16 cellular contexts compared by ENCODE assay signal in the genomic region with DNA sequence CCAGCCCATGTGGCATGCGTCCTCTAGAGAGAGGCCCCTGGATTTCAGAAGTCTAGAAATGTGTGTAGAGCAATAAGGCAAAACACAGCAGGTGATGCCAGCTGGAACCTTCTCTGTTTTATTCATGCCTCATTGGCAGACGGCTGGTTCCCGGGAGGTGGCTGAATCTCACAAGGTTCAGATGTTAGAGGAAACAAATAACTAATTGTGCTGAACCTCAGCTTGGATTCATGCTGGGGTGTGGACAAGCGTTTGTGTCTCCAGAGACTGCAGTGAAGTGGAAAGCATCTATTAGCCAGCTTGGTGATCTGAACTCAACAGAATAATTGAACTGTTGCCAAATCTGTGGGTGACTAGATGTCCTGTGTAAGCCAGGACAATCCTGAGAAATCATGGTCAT.
A peak's percentile ranks its signal among the peaks of the same experiment; 100 is the strongest.
DNase-seq lines count a peak whose midpoint lies in the region; ATAC-seq and TF ChIP-seq lines count a peak whose summit lies in the region.
"Had no signal": no experiment of that assay in that cellular context is flagged by ENCODE, and none has a peak within 500 bp of the region (broad histone marks: within the 10 kb centered on the region; RNA-seq: fewer than 3 reads in every experiment).

No MANE protein-coding gene starts in this region.

- no peak overlapping the region for H2BK5ac ChIP-seq in mesenchymal stem cell (ENCODE audit: low read depth, low read length, poor library complexity, severe bottlenecking)

- no peaks in the 10 kb centered on the region for H3K4me1 Mint-ChIP-seq in osteocyte (ENCODE audit: unreplicated experiment)
- H3K4me1 Mint-ChIP-seq: activated naive CD4-positive, alpha-beta T cell treated with anti-CD3 and anti-CD28 coated beads, Interleukin-2, amount 50 U/mL, for 24 hours; natural killer cell had no signal

- H3K27ac ChIP-seq in mesenchymal stem cell (ENCODE audit: low read length, poor library complexity, severe bottlenecking): no peak overlapping the region
- H3K27ac ChIP-seq: C4-2B, cardiac muscle cell, SJSA1, stomach, VCaP had no signal

- no peak overlapping the region for H3K14ac ChIP-seq in mesenchymal stem cell (ENCODE audit: low read length in 2 of 2)

- H3K9me3 Mint-ChIP-seq in osteocyte (ENCODE audit: unreplicated experiment): no peaks in the 10 kb centered on the region
- H3K9me3 Mint-ChIP-seq: activated naive CD4-positive, alpha-beta T cell treated with anti-CD3 and anti-CD28 coated beads, Interleukin-2, amount 50 U/mL, for 24 hours; natural killer cell had no signal

- no peak overlapping the region for H3K4me2 ChIP-seq in mesenchymal stem cell (ENCODE audit: low read length, poor library complexity, severe bottlenecking)

- H2AK5ac ChIP-seq in mesenchymal stem cell (ENCODE audit: low read length, severe bottlenecking): no peak overlapping the region

- no peaks in the 10 kb centered on the region for H3K36me3 ChIP-seq in mesenchymal stem cell (ENCODE audit: control insufficient read depth in 1 of 2, insufficient read depth in 2 of 2, low read depth in 1 of 2, low read length in 2 of 2)
- H3K36me3 ChIP-seq: cardiac muscle cell, SJSA1, stomach had no signal

- no peaks in the 10 kb centered on the region for H3K9me3 ChIP-seq in mesenchymal stem cell (ENCODE audit: control insufficient read depth, low read length)
- H3K9me3 ChIP-seq: SJSA1, stomach had no signal

- ATAC-seq in GM19463 (IDR thresholded peaks at IDR 0.05; ENCODE audit: unreplicated experiment): no peak
- no peak for ATAC-seq in GM19455 (IDR thresholded peaks at IDR 0.05; ENCODE audit: unreplicated experiment)
- ATAC-seq: natural killer cell had no signal

- no peak overlapping the region for H3K4ac ChIP-seq in mesenchymal stem cell (ENCODE audit: low read depth in 1 of 2, low read length in 2 of 2)

- H3K27ac Mint-ChIP-seq in osteocyte (ENCODE audit: unreplicated experiment): no peak overlapping the region
- H3K27ac Mint-ChIP-seq: activated naive CD4-positive, alpha-beta T cell treated with anti-CD3 and anti-CD28 coated beads, Interleukin-2, amount 50 U/mL, for 24 hours; natural killer cell had no signal

- no peak overlapping the region for H3K4me3 ChIP-seq in mesenchymal stem cell (ENCODE audit: insufficient read depth in 1 of 2, low read depth in 1 of 2, low read length in 2 of 2)
- H3K4me3 ChIP-seq: cardiac muscle cell, SJSA1, stomach had no signal

- no peak overlapping the region for H2BK120ac ChIP-seq in mesenchymal stem cell (ENCODE audit: low read depth, low read length)

- H2BK15ac ChIP-seq in mesenchymal stem cell (ENCODE audit: low read depth, poor library complexity, severe bottlenecking): no peak overlapping the region

- H3K18ac ChIP-seq in mesenchymal stem cell (ENCODE audit: low read depth in 1 of 2, low read length in 2 of 2): no peak overlapping the region

- H2BK12ac ChIP-seq in mesenchymal stem cell (ENCODE audit: low read length in 2 of 2): no peak overlapping the region

- WGBS in mesenchymal stem cell: 74% methylated on average over 4 of the region's 4 CpGs

- no peaks in the 10 kb centered on the region for H3K79me1 ChIP-seq in mesenchymal stem cell (replicated peaks; ENCODE audit: low read length, poor library complexity, severe bottlenecking)

- peak overlapping the region; percentile 4 for H2AFZ ChIP-seq in mesenchymal stem cell (ENCODE audit: low read depth, low read length)

- no peak overlapping the region for H3K23ac ChIP-seq in mesenchymal stem cell (ENCODE audit: low read length in 2 of 2)

- DNase-seq in G401 (ENCODE audit: low spot score) (peak; percentile 75), NCI-H146 (lab: John Stamatoyannopoulos, UW) (peak; percentile 83), SK-MEL-5 (ENCODE audit: low read depth, low spot score) (peak; percentile 45), mesenchymal stem cell (no peak), NCI-H1105 treated with DMSO at 0.1 percent for 48 hours (lab: John Stamatoyannopoulos, UW) (no peak), osteocyte (ENCODE audit: extremely low spot score, unreplicated experiment) (no peak)
- DNase-seq: natural killer cell; NK-92 treated with Interleukin-12 subunit alpha and Interleukin-12 subunit beta, amount 100 ng/mL, for 24 hours; stomach had no signal

- peaks cover 47% of the 10 kb centered on the region for H3K27me3 Mint-ChIP-seq in osteocyte (ENCODE audit: unreplicated experiment)

- peaks cover 0 to 14% of the 10 kb centered on the region in 2 experiments for H3K27me3 ChIP-seq in mesenchymal stem cell (ENCODE audit: control insufficient read depth in 1 of 2, insufficient read depth in 1 of 2, low read length in 2 of 2)
- H3K27me3 ChIP-seq: cardiac muscle cell, SJSA1, stomach had no signal

- H3K9ac ChIP-seq in mesenchymal stem cell (ENCODE audit: low read length): no peak overlapping the region

- no peak overlapping the region for H4K91ac ChIP-seq in mesenchymal stem cell (ENCODE audit: low read length)

- TF ChIP-seq CTCF in osteocyte (IDR thresholded peaks at IDR 0.05): no peak

- no peak overlapping the region for H4K8ac ChIP-seq in mesenchymal stem cell (ENCODE audit: low read length)

- H3K4me3 Mint-ChIP-seq in osteocyte (ENCODE audit: unreplicated experiment): no peak overlapping the region
- H3K4me3 Mint-ChIP-seq: activated naive CD4-positive, alpha-beta T cell treated with anti-CD3 and anti-CD28 coated beads, Interleukin-2, amount 50 U/mL, for 24 hours; natural killer cell had no signal

- H3K4me1 ChIP-seq in mesenchymal stem cell (ENCODE audit: control insufficient read depth, insufficient read depth, low read depth, low read length): no peaks in the 10 kb centered on the region
- H3K4me1 ChIP-seq: SJSA1, stomach had no signal

- in situ Hi-C loops in G401 (cut with HindIII; ENCODE audit: low sequenced_read_pairs) (no loop called here), SK-MEL-5 (cut with HindIII; ENCODE audit: low pct_unique_long_range_greater_than_20kb, low sequenced_read_pairs) (no loop called here)

- H3K36me3 Mint-ChIP-seq in osteocyte (ENCODE audit: unreplicated experiment): no peaks in the 10 kb centered on the region
- H3K36me3 Mint-ChIP-seq: activated naive CD4-positive, alpha-beta T cell treated with anti-CD3 and anti-CD28 coated beads, Interleukin-2, amount 50 U/mL, for 24 hours; natural killer cell had no signal

Comparison
In these comparisons a context has a peak if more than half of its experiments do, and no peak if none do; other contexts are left out.
1. DNase-seq: peak in G401 (single experiment), NCI-H146 (single experiment) and SK-MEL-5 (single experiment); none in mesenchymal stem cell (single experiment), NCI-H1105 treated with DMSO at 0.1 percent for 48 hours (single experiment) and osteocyte (single experiment).